ENCODE assay signal across 14 cellular contexts in genomic region chr12:101940400-101940950, GRCh38.
DNase-seq lines count a peak whose midpoint lies in the region; ATAC-seq, FAIRE-seq and TF ChIP-seq lines count a peak whose summit lies in the region.
"Had no signal": no experiment of that assay in that cellular context is flagged by ENCODE, and none has a peak within 500 bp of the region (broad histone marks: within the 10 kb centered on the region; RNA-seq: fewer than 3 reads in every experiment).

No MANE protein-coding gene starts in this region.

- TF ChIP-seq POLR2A in H1 (IDR thresholded peaks at IDR 0.05; ENCODE audit: control extremely low read depth in 1 of 2, low read depth in 2 of 2, low read length in 2 of 2) (no peak), prostate gland (IDR thresholded peaks at IDR 0.05) (no peak)

- H3K27ac ChIP-seq in C4-2B = peak overlapping the region; percentile 33
- H3K27ac ChIP-seq in H1 (ENCODE audit: low read depth, low read length) = no peak overlapping the region
- H3K27ac ChIP-seq in prostate gland = peak overlapping the region; percentile 53 to 55
- H3K27ac ChIP-seq in neuronal stem cell (replicated peaks; ENCODE audit: low read length) = no peak overlapping the region
- H3K27ac ChIP-seq: brain microvascular endothelial cell, Peyer's patch, SJCRH30 had no signal

- H2BK20ac ChIP-seq in H1 (ENCODE audit: low read length) = no peak overlapping the region

- H2BK15ac ChIP-seq in H1 (ENCODE audit: low read length) (no peak overlapping the region), neuronal stem cell (ENCODE audit: low read length) (no peak overlapping the region)

- CTCF ChIA-PET in H1 (lab: Charles Lee; ENCODE audit: partially characterized antibody) = interaction anchor here (0.6 to 4.7 kb wide), 24 partner anchors 9 to 881 kb away, joined by 3 to 24 read pairs (median 4); no protein-coding TSS in a partner anchor

- 81% methylated on average over 3 of the region's 5 CpGs; no CpG with 5 or more reads in 1 of the 2 experiments for WGBS in H1 (ENCODE audit: extremely low coverage in 1 of 2, insufficient coverage in 1 of 2, insufficient read length in 1 of 2, insufficient replicate concordance in 2 of 2, low coverage in 1 of 2, low lambda C conversion rate in 2 of 2, missing lambda C conversion rate in 1 of 2), 2 experiments
- WGBS in prostate gland = 37% methylated on average over 5 of the region's 5 CpGs
- no CpG with 5 or more reads among the region's 5 CpGs for WGBS in neuronal stem cell (ENCODE audit: extremely low coverage in 2 of 2, insufficient read length in 2 of 2, insufficient replicate concordance in 1 of 2), 2 donors

- H2BK5ac ChIP-seq in H1 (ENCODE audit: low read depth, low read length) (no peak overlapping the region), neuronal stem cell (ENCODE audit: low read length) (no peak overlapping the region)

- H3K4ac ChIP-seq in H1 (replicated peaks; ENCODE audit: insufficient read length, low read depth, low read length) (no peak overlapping the region), neuronal stem cell (ENCODE audit: low read length) (no peak overlapping the region)

- H3K4me1 ChIP-seq in HAP-1 = peaks cover 4% of the 10 kb centered on the region; the same call in 1 of the 2 replicates
- H3K4me1 ChIP-seq in H1 (replicated peaks in 1 of 4; ENCODE audit: control insufficient read depth in 3 of 4, insufficient read depth in 4 of 4, low read length in 3 of 4) = no peaks in the 10 kb centered on the region
- peaks cover 3% of the 10 kb centered on the region for H3K4me1 ChIP-seq in prostate gland (replicated peaks)
- no peaks in the 10 kb centered on the region for H3K4me1 ChIP-seq in neuronal stem cell (ENCODE audit: control insufficient read depth in 2 of 2, insufficient read depth in 1 of 2, low read depth in 1 of 2, low read length in 2 of 2)

- H2AFZ ChIP-seq in H1 (ENCODE audit: low read length) (peak overlapping the region; percentile 75; the same call in 1 of the 2 replicates), neuronal stem cell (ENCODE audit: low read length) (no peak overlapping the region)

- H3K23me2 ChIP-seq in H1 (ENCODE audit: low read depth, low read length) = no peaks in the 10 kb centered on the region

- H3K23ac ChIP-seq in H1 (ENCODE audit: insufficient read length) = no peak overlapping the region
- H3K23ac ChIP-seq in neuronal stem cell (ENCODE audit: low read depth, low read length, poor library complexity) = no peak overlapping the region

- H2BK120ac ChIP-seq in H1 (replicated peaks; ENCODE audit: low read depth, low read length) = no peak overlapping the region
- H2BK120ac ChIP-seq in neuronal stem cell (ENCODE audit: low read depth, low read length) = no peak overlapping the region

- peak; percentile 22 to 43 for DNase-seq in HAP-1 (ENCODE audit: low spot score in 2 of 2)
- no peak for DNase-seq in H1 (ENCODE audit: low read depth in 1 of 2, low spot score in 2 of 2)
- DNase-seq in prostate gland (ENCODE audit: low spot score) = peak; percentile 31
- no peak for DNase-seq in activated CD4-positive, CD25-positive, alpha-beta regulatory T cell treated with anti-CD3 and anti-CD28 coated beads, Interleukin-2, amount 50 U/mL, for 72 hours
- no peak for DNase-seq in neuronal stem cell (ENCODE audit: low spot score)
- DNase-seq in NCI-H345 treated with DMSO at 0.1 percent for 48 hours (lab: John Stamatoyannopoulos, UW; ENCODE audit: unreplicated experiment) = no peak

- H3K56ac ChIP-seq in H1 (replicated peaks; ENCODE audit: insufficient read length, low read depth, low read length) = no peak overlapping the region

- no peak for TF ChIP-seq RAD21 in H1 (IDR thresholded peaks at IDR 0.05 in 1 of 2, conservative IDR thresholded peaks at IDR 0.05 in 1 of 2; ENCODE audit: low read depth in 2 of 2, low read length in 2 of 2)

- H3K4me3 ChIP-seq in HAP-1 (no peak overlapping the region), H1 (ENCODE audit: extremely low read depth in 1 of 4, insufficient read depth in 2 of 4, low read depth in 3 of 4, low read length in 4 of 4) (no peak overlapping the region), prostate gland (no peak overlapping the region), neuronal stem cell (ENCODE audit: low read length in 2 of 2) (no peak overlapping the region)
- H3K4me3 ChIP-seq: Peyer's patch, SJCRH30, testis had no signal

- H3K14ac ChIP-seq in H1 (ENCODE audit: insufficient read length) = no peak overlapping the region
- no peak overlapping the region for H3K14ac ChIP-seq in neuronal stem cell (ENCODE audit: low read length)

- no peak overlapping the region for H3K4me2 ChIP-seq in H1 (ENCODE audit: insufficient read depth in 1 of 2, low read depth in 2 of 2, low read length in 2 of 2)
- H3K4me2 ChIP-seq in neuronal stem cell (ENCODE audit: insufficient read depth, low read length, poor library complexity, severe bottlenecking) = no peak overlapping the region

- H3K18ac ChIP-seq in H1 (ENCODE audit: extremely low read depth, low read length) (no peak overlapping the region), neuronal stem cell (ENCODE audit: low read length) (no peak overlapping the region)

- FAIRE-seq in H1 (lab: Jason Lieb, UNC) = no peak
- FAIRE-seq: colon, D721Med had no signal

- intact Hi-C loops in prostate gland (cut with DNase I) = loop anchor here (5.0 kb wide), 3 partner anchors 122 to 827 kb away; partner anchors contain the start of genes IGF1 and WASHC3

- H3K79me1 ChIP-seq in H1 (ENCODE audit: low read depth, low read length) (no peaks in the 10 kb centered on the region), neuronal stem cell (ENCODE audit: low read depth, low read length) (no peaks in the 10 kb centered on the region)

- TF ChIP-seq CTCF in C4-2B (conservative IDR thresholded peaks at IDR 0.05) = no peak
- no peak for TF ChIP-seq CTCF in H1 (IDR thresholded peaks at IDR 0.05; ENCODE audit: control extremely low read depth in 1 of 3, insufficient read depth in 1 of 3, low read depth in 1 of 3, low read length in 3 of 3)
- TF ChIP-seq CTCF in prostate gland (IDR thresholded peaks at IDR 0.05) = no peak

- H2AK5ac ChIP-seq in H1 (ENCODE audit: low read depth, low read length) (no peak overlapping the region), neuronal stem cell (ENCODE audit: low read depth, low read length) (no peak overlapping the region)

- no peak overlapping the region for H2BK12ac ChIP-seq in H1 (ENCODE audit: low read depth, low read length)
- H2BK12ac ChIP-seq in neuronal stem cell (ENCODE audit: low read length) = no peak overlapping the region

- POLR2A ChIA-PET in H1 (lab: Charles Lee; ENCODE audit: partially characterized antibody) = no interaction called here

- H3K36me3 ChIP-seq in HAP-1 (replicated peaks) (no peaks in the 10 kb centered on the region), H1 (ENCODE audit: control insufficient read depth in 2 of 4, insufficient read depth in 4 of 4, low read length in 3 of 4) (no peaks in the 10 kb centered on the region), prostate gland (no peaks in the 10 kb centered on the region), neuronal stem cell (replicated peaks in 1 of 2; ENCODE audit: control insufficient read depth in 2 of 2, insufficient read depth in 2 of 2, low read length in 2 of 2) (no peaks in the 10 kb centered on the region)
- H3K36me3 ChIP-seq: brain microvascular endothelial cell, Peyer's patch, SJCRH30 had no signal

- H4K91ac ChIP-seq in H1 (replicated peaks; ENCODE audit: insufficient read length, low read length) (no peak overlapping the region), neuronal stem cell (ENCODE audit: low read depth, low read length, poor library complexity) (no peak overlapping the region)

- H4K5ac ChIP-seq in H1 (ENCODE audit: insufficient read length, low read depth, low read length) = no peak overlapping the region

- no peaks in the 10 kb centered on the region for H4K20me1 ChIP-seq in H1 (replicated peaks in 1 of 2; ENCODE audit: control insufficient read depth in 1 of 2, insufficient read depth in 2 of 2, low read length in 2 of 2)

- in situ Hi-C loops in HAP-1 (cut with MboI; ENCODE audit: low sequenced_read_pairs) = loop anchor here (25.0 kb wide), 2 partner anchors 547 to 847 kb away; partner anchors contain the start of gene IGF1

- H3K9ac ChIP-seq in H1 (replicated peaks in 1 of 4; ENCODE audit: extremely low read depth in 1 of 4, low read depth in 3 of 4, low read length in 3 of 4) = no peak overlapping the region
- no peak overlapping the region for H3K9ac ChIP-seq in neuronal stem cell (ENCODE audit: low read depth, low read length, poor library complexity)

- no peak for ATAC-seq in GM21576 (IDR thresholded peaks at IDR 0.05; ENCODE audit: unreplicated experiment)

- no peaks in the 10 kb centered on the region for H3K79me2 ChIP-seq in H1 (ENCODE audit: control insufficient read depth in 1 of 2, insufficient read depth in 2 of 2, low read length in 2 of 2)

- TF ChIP-seq EP300 in H1 (IDR thresholded peaks at IDR 0.05; ENCODE audit: borderline replicate concordance in 1 of 2, low read depth in 2 of 2, low read length in 2 of 2) = no peak

- H3K9me3 ChIP-seq in HAP-1 (no peaks in the 10 kb centered on the region), H1 (ENCODE audit: insufficient read depth in 2 of 2, low read depth in 1 of 2, low read length in 1 of 2) (no peaks in the 10 kb centered on the region), prostate gland (no peaks in the 10 kb centered on the region), neuronal stem cell (replicated peaks in 1 of 2; ENCODE audit: control insufficient read depth in 2 of 2, insufficient read depth in 1 of 2, low read depth in 1 of 2, low read length in 2 of 2) (no peaks in the 10 kb centered on the region)
- H3K9me3 ChIP-seq: Peyer's patch, SJCRH30, testis had no signal

- H3K27me3 ChIP-seq in HAP-1 (ENCODE audit: low read depth) (no peaks in the 10 kb centered on the region), H1 (replicated peaks in 1 of 4; ENCODE audit: control insufficient read depth in 3 of 4, extremely low read depth in 1 of 4, insufficient read depth in 3 of 4, low read length in 3 of 4) (no peaks in the 10 kb centered on the region; a peak in 1 of 7 replicates), prostate gland (replicated peaks; ENCODE audit: insufficient read depth) (no peaks in the 10 kb centered on the region), neuronal stem cell (ENCODE audit: control insufficient read depth in 3 of 3, insufficient read depth in 3 of 3, low read depth in 1 of 3, low read length in 3 of 3) (peaks cover 0 to 5% (median 0%) of the 10 kb centered on the region in 3 experiments)
- H3K27me3 ChIP-seq: brain microvascular endothelial cell, Peyer's patch, SJCRH30, testis had no signal

- H4K8ac ChIP-seq in H1 (ENCODE audit: extremely low read depth, insufficient read depth, low read length) (no peak overlapping the region), neuronal stem cell (ENCODE audit: low read depth, low read length) (no peak overlapping the region)

Comparison
In these comparisons a context has a peak if more than half of its experiments do, and no peak if none do; other contexts are left out.
1. H3K27ac ChIP-seq: peak in C4-2B (single experiment) and prostate gland (2 of 2); none in H1 (single experiment) and neuronal stem cell (single experiment).
2. DNase-seq: peak in HAP-1 (2 of 2) and prostate gland (single experiment); none in H1 (0 of 2), activated CD4-positive, CD25-positive, alpha-beta regulatory T cell treated with anti-CD3 and anti-CD28 coated beads, Interleukin-2, amount 50 U/mL, for 72 hours (single experiment), neuronal stem cell (single experiment) and NCI-H345 treated with DMSO at 0.1 percent for 48 hours (single experiment).